In the genomic region with DNA sequence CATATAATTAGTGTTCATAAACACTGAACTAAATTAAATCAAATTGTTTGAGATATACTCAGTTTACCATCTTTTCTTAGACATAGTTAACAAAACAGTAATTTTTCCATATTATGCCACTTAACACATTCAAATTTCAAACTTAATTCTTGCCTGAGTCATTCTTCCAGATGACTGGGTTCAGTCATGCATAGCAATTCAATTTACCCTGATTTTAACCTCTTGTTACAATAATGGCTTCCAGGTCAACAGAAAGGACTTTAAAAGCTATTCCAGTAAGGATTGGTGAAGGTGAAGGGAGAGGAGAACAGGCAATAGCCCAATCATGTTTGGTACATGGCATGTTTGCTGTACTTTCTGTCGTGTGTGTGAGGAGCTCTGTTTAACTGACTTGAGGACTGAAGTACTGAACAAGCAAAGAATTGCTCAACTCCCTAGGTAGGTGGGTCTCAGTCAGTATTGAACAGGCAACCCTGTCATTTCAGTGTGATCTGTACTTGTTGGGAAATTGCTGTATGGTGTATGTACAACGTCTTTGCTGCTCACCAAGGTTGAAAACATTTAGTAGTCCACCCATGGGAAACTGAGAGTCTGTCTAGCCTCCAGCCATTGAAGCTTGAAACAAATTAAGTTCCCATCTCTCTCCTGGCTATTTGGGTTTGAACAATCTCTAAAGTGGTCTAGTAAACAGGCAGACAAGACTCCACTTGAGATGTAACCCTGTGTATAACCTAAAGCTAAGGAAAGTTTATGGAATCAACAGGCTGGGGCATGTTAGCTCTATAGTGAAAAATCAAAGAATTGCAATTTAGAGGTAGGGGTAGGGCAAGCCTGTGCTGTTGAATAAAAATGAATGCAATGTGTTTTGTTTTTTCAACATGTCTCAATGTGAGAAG, we compare ENCODE assay signal across 15 cellular contexts.
DNase-seq lines count a peak whose midpoint lies in the region; TF ChIP-seq lines count a peak whose summit lies in the region.
"Had no signal": no experiment of that assay in that cellular context is flagged by ENCODE, and none has a peak within 500 bp of the region (broad histone marks: within the 10 kb centered on the region; RNA-seq: fewer than 3 reads in every experiment).

No MANE protein-coding gene starts in this region.

- H3K27me3 ChIP-seq in A673 (replicated peaks; ENCODE audit: insufficient read depth, low read depth, low read length, poor library complexity) = no peaks in the 10 kb centered on the region
- H3K27me3 ChIP-seq: uterus had no signal

- H3K4me1 Mint-ChIP-seq in nephron progenitor cell = peaks cover 30% of the 10 kb centered on the region
- H3K4me1 Mint-ChIP-seq: activated CD4-positive, alpha-beta memory T cell treated with anti-CD3 and anti-CD28 coated beads, Interleukin-2, amount 10 ng/mL, durations not matched to agents 7 days and 5 days had no signal

- CTCF ChIA-PET in A673 (lab: Charles Lee) = no interaction called here

- peak; percentile 1 for DNase-seq in A673 (ENCODE audit: low spot score)
- peak; percentile 32 for DNase-seq in NCI-H345 treated with DMSO at 0.1 percent for 48 hours (lab: John Stamatoyannopoulos, UW; ENCODE audit: unreplicated experiment)
- peak; percentile 4 for DNase-seq in fibroblast of gingiva (ENCODE audit: low read depth)
- no peak for DNase-seq in nephron progenitor cell
- no peak for DNase-seq in D341Med (ENCODE audit: low spot score)
- DNase-seq in nucleus accumbens (lab: John Stamatoyannopoulos, UW) = no peak
- no peak for DNase-seq in RKO (ENCODE audit: low spot score)
- DNase-seq in LoVo (ENCODE audit: low spot score) = no peak
- DNase-seq: activated CD4-positive, alpha-beta memory T cell treated with anti-CD3 and anti-CD28 coated beads, Interleukin-2, amount 10 ng/mL, durations not matched to agents 7 days and 5 days; erythroblast; GM23248; stimulated activated CD4-positive, alpha-beta T cell treated with anti-CD3 and anti-CD28 coated beads, Interleukin-12 subunit alpha, Interleukin-12 subunit beta, amount 100 ng/mL, for 4 hours had no signal

- H3K36me3 ChIP-seq in A673 (ENCODE audit: insufficient read depth, low read length, poor library complexity, severe bottlenecking) = no peaks in the 10 kb centered on the region
- H3K36me3 ChIP-seq: uterus had no signal

- POLR2A ChIA-PET in A673 (lab: Charles Lee; ENCODE audit: low non-redundant PET) = no interaction called here

- TF ChIP-seq CTCF in A673 (conservative IDR thresholded peaks at IDR 0.05; ENCODE audit: low read depth, low read length) (no peak), nephron progenitor cell (IDR thresholded peaks at IDR 0.05) (no peak)

- H3K4me3 Mint-ChIP-seq in nephron progenitor cell = no peak overlapping the region
- H3K4me3 Mint-ChIP-seq: activated CD4-positive, alpha-beta memory T cell treated with anti-CD3 and anti-CD28 coated beads, Interleukin-2, amount 10 ng/mL, durations not matched to agents 7 days and 5 days; central memory CD8-positive, alpha-beta T cell; natural killer cell treated with Interleukin-12 subunit alpha and Interleukin-12 subunit beta and Interleukin-15 and Interleukin-18, amount 100 ng/mL, for 72 hours had no signal

- no peak overlapping the region for H3K4me3 ChIP-seq in A673 (ENCODE audit: low read depth, low read length, poor library complexity, severe bottlenecking)
- H3K4me3 ChIP-seq: GM23248, uterus had no signal

- no peaks in the 10 kb centered on the region for H3K4me1 ChIP-seq in A673 (ENCODE audit: insufficient read depth, low read length, poor library complexity, severe bottlenecking)
- H3K4me1 ChIP-seq: uterus had no signal

- H3K9me3 Mint-ChIP-seq in nephron progenitor cell = peaks cover 18% of the 10 kb centered on the region
- H3K9me3 Mint-ChIP-seq: central memory CD8-positive, alpha-beta T cell had no signal

- peaks cover 4% of the 10 kb centered on the region for H3K27me3 Mint-ChIP-seq in nephron progenitor cell (ENCODE audit: low read depth, poor library complexity)
- H3K27me3 Mint-ChIP-seq: activated CD4-positive, alpha-beta memory T cell treated with anti-CD3 and anti-CD28 coated beads, Interleukin-2, amount 10 ng/mL, durations not matched to agents 7 days and 5 days; central memory CD8-positive, alpha-beta T cell; natural killer cell treated with Interleukin-12 subunit alpha and Interleukin-12 subunit beta and Interleukin-15 and Interleukin-18, amount 100 ng/mL, for 72 hours had no signal

- H3K27ac Mint-ChIP-seq in nephron progenitor cell = peak overlapping the region; percentile 86
- H3K27ac Mint-ChIP-seq: activated CD4-positive, alpha-beta memory T cell treated with anti-CD3 and anti-CD28 coated beads, Interleukin-2, amount 10 ng/mL, durations not matched to agents 7 days and 5 days; natural killer cell treated with Interleukin-12 subunit alpha and Interleukin-12 subunit beta and Interleukin-15 and Interleukin-18, amount 100 ng/mL, for 72 hours had no signal

- no peaks in the 10 kb centered on the region for H3K9me3 ChIP-seq in A673 (ENCODE audit: low read depth, low read length, poor library complexity, severe bottlenecking)
- H3K9me3 ChIP-seq: uterus had no signal

- no TSS peak for BruUV-seq in A673 (replicated peaks; lab: Mats Ljungman, UMichigan)

- no peak overlapping the region for H3K27ac ChIP-seq in A673 (ENCODE audit: low read depth, low read length, poor library complexity, severe bottlenecking)
- H3K27ac ChIP-seq: GM23248 had no signal

- H3K36me3 Mint-ChIP-seq in nephron progenitor cell (ENCODE audit: low read depth) = peaks cover 9% of the 10 kb centered on the region
- H3K36me3 Mint-ChIP-seq: natural killer cell treated with Interleukin-12 subunit alpha and Interleukin-12 subunit beta and Interleukin-15 and Interleukin-18, amount 100 ng/mL, for 72 hours had no signal

- intact Hi-C loops in A673 (cut with micrococcal nuclease; ENCODE audit: unreplicated experiment) = no loop called here

Comparison
In these comparisons a context has a peak if more than half of its experiments do, and no peak if none do; other contexts are left out.
1. DNase-seq: peak in A673 (single experiment), NCI-H345 treated with DMSO at 0.1 percent for 48 hours (single experiment) and fibroblast of gingiva (single experiment); none in nephron progenitor cell (single experiment), D341Med (single experiment), nucleus accumbens (0 of 56), RKO (single experiment) and LoVo (single experiment).